ENCODE assay signal across 22 cellular contexts in the genomic region with DNA sequence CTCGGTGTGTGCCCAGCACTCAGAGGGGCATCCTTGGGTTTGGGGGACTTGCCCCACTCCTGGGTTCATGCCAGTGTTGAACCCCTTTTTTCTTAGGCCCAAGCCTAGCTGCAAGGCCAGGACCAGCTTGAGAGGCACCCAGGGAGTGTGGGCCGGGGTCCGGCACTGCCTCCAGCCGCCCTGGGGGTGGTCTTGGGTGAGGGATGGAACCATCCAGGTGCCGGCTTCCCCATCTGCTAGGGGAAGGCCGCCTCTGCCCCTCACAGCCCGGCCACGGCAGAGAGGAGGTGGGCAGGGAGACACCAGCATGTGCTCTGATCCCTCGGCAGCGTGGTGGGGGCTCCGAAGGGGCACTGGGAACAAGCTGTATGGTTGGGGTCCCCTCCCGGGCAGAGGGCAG. TPM values are rescaled to one million over a fixed set of nuclear protein-coding genes. Genes with fewer than 3 reads are reported as not detected.
"Had no signal": no experiment of that assay in that cellular context is flagged by ENCODE, and none has a peak within 500 bp of the region (broad histone marks: within the 10 kb centered on the region; RNA-seq: fewer than 3 reads in every experiment).

No MANE protein-coding gene starts in this region.

- H3K9me3 ChIP-seq: left ventricle myocardium inferior, ovary, right atrium auricular region, sigmoid colon, spleen, suprapubic skin, thoracic aorta, transverse colon, upper lobe of left lung, vagina had no signal

- H3K4me2 ChIP-seq: neural progenitor cell had no signal

- H3K4me1 ChIP-seq: right atrium auricular region had no signal

- H3K27ac ChIP-seq: left ventricle myocardium inferior, neural progenitor cell, ovary, right atrium auricular region, sigmoid colon, spleen, suprapubic skin, transverse colon, upper lobe of left lung, vagina had no signal

- H3K36me3 ChIP-seq: neural progenitor cell, ovary, right atrium auricular region, sigmoid colon, spleen, suprapubic skin, transverse colon, vagina had no signal

- H3K27me3 ChIP-seq: neural progenitor cell, ovary, right atrium auricular region, upper lobe of left lung, vagina had no signal

- DNase-seq: hypothalamus; immature natural killer cell; kidney; left ventricle myocardium inferior; mesendoderm; naive B cell; natural killer cell; ovary; sigmoid colon; small intestine; spleen; stimulated activated CD4-positive, alpha-beta T cell treated with anti-CD3 and anti-CD28 coated beads, Interleukin-4, amount 100 ng/mL, for 24 hours; stimulated activated naive CD4-positive, alpha-beta T cell; transverse colon had no signal

- H3K4me3 ChIP-seq: left ventricle myocardium inferior, lung, neural progenitor cell, ovary, right atrium auricular region, sigmoid colon, spleen, suprapubic skin, thoracic aorta, transverse colon, upper lobe of left lung, vagina had no signal

- H3K9ac ChIP-seq: neural progenitor cell had no signal

RNA-seq across cellular contexts. Expression of a gene that starts 50.2 kb away (rescaled TPM):
- total RNA-seq: mononuclear cell, natural killer cell had no signal
